In the genomic region with DNA sequence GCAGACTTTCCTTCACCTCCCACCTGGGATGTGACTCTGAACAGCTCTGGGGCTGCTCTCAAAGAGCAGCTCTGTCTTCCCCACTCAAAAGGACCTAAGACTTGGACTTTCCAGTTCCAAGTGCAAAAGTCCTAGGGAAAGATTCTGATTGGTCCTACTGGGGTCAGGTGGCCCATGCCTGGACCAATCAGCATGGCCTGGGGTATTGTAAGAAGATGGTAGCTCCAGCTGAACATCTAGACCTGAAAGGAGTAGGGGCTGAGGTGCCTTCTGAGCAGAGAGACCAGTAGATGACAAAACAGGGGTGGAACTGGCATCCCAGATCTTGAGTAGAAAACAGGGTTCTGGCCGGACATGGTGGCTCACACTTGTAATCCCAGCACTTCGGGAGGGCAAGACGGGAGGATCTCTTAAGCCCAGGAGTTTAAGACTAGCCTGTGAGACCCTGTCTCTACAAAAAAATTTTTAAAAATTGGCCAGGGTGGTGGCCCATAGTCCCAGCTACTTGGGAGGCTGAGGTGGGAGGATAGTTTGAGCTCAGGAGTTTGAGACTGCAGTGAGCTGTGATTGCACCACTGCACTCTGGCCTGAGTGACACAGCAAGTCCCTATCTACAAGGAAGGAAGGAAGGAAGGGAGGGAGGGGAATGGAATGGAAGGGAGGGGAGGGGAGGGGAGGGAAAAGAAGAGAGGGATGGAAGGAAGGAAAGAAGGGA, we compare ENCODE assay signal across 19 cellular contexts.
"Had no signal": no experiment of that assay in that cellular context is flagged by ENCODE, and none has a peak within 500 bp of the region (broad histone marks: within the 10 kb centered on the region; RNA-seq: fewer than 3 reads in every experiment).

No MANE protein-coding gene starts in this region.

- H3K27ac ChIP-seq: adrenal gland, gastrocnemius medialis, heart right ventricle, sigmoid colon, tibial artery had no signal

- H3K9me3 Mint-ChIP-seq: activated B cell treated with CpG ODN at 0.5 μM for 24 hours, immature natural killer cell had no signal

- H3K27ac Mint-ChIP-seq: activated B cell treated with CpG ODN at 0.5 μM for 24 hours; stimulated activated memory B cell treated with anti-CD40 and anti-IgM and Interleukin-4, amounts not matched to agents 10 μg/mL and 1 μg/mL and 100 μg/mL, for 72 hours had no signal

- DNase-seq: activated B cell treated with CpG ODN at 0.5 μM for 24 hours; activated CD4-positive, alpha-beta T cell treated with anti-CD3 and anti-CD28 coated beads for 4 hours; activated CD8-positive, alpha-beta memory T cell treated with anti-CD3 and anti-CD28 coated beads, Interleukin-2, amount 50 U/mL, for 4 hours; activated effector memory CD4-positive, alpha-beta T cell treated with anti-CD3 and anti-CD28 coated beads, Interleukin-2, amount 50 U/mL, for 16 hours; activated naive CD4-positive, alpha-beta T cell treated with anti-CD3 and anti-CD28 coated beads, Interleukin-2, amount 50 U/mL, for 16 hours; activated T-cell treated with anti-CD3 and anti-CD28 coated beads, Interleukin-2, amount 50 U/mL, for 48 hours; adrenal gland; cerebellar nuclear complex; effector CD4-positive, alpha-beta T cell; gastrocnemius medialis; heart right ventricle; immature natural killer cell; mesendoderm; naive thymus-derived CD4-positive, alpha-beta T cell; sigmoid colon; stimulated activated CD4-positive, alpha-beta T cell treated with anti-CD3 and anti-CD28 coated beads, Interleukin-4, amount 100 ng/mL, for 24 hours; tibial artery had no signal

- ATAC-seq: esophagus mucosa; gastrocnemius medialis; heart right ventricle; naive thymus-derived CD4-positive, alpha-beta T cell; stimulated activated memory B cell treated with anti-CD40 and anti-IgM and Interleukin-4, amounts not matched to agents 10 μg/mL and 1 μg/mL and 100 μg/mL, for 72 hours had no signal

- H3K9me3 ChIP-seq: adrenal gland, gastrocnemius medialis, heart right ventricle, sigmoid colon, tibial artery had no signal

- H3K4me1 Mint-ChIP-seq: activated B cell treated with CpG ODN at 0.5 μM for 24 hours; stimulated activated memory B cell treated with anti-CD40 and anti-IgM and Interleukin-4, amounts not matched to agents 10 μg/mL and 1 μg/mL and 100 μg/mL, for 72 hours had no signal

- H3K27me3 Mint-ChIP-seq: activated B cell treated with CpG ODN at 0.5 μM for 24 hours; naive thymus-derived CD4-positive, alpha-beta T cell; stimulated activated memory B cell treated with anti-CD40 and anti-IgM and Interleukin-4, amounts not matched to agents 10 μg/mL and 1 μg/mL and 100 μg/mL, for 72 hours had no signal

- H3K4me1 ChIP-seq: adrenal gland, gastrocnemius medialis, sigmoid colon, tibial artery had no signal

- H3K27me3 ChIP-seq: adrenal gland, gastrocnemius medialis, heart right ventricle, sigmoid colon, tibial artery had no signal

- H3K4me3 Mint-ChIP-seq: activated B cell treated with CpG ODN at 0.5 μM for 24 hours; immature natural killer cell; naive thymus-derived CD4-positive, alpha-beta T cell; stimulated activated memory B cell treated with anti-CD40 and anti-IgM and Interleukin-4, amounts not matched to agents 10 μg/mL and 1 μg/mL and 100 μg/mL, for 72 hours had no signal

- H3K4me3 ChIP-seq: adrenal gland, gastrocnemius medialis, heart right ventricle, sigmoid colon, tibial artery had no signal
